Comparison of ENCODE assay signal across 11 cellular contexts in the genomic region with DNA sequence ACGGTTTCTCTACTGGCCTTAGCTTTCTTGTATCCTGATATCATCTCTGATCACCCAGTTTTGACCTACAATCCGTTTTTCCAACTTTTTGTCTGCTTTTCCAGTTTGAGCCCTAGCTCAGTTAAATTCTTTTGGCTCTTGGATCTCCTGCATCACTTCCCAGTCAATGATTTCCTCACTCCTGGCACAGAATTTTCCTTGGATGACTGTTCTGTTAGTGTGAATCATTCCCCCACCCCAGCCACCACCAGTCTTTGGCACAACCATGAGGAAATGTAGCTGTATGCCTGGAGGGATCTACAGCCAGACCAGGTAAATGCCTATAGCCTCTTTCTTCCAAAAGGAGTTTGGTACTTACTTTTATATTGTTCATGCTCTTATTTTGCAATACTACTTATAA.
DNase-seq lines count a peak whose midpoint lies in the region; ATAC-seq, FAIRE-seq and TF ChIP-seq lines count a peak whose summit lies in the region.
"Had no signal": no experiment of that assay in that cellular context is flagged by ENCODE, and none has a peak within 500 bp of the region (broad histone marks: within the 10 kb centered on the region; RNA-seq: fewer than 3 reads in every experiment).

No MANE protein-coding gene starts in this region.

- peak; percentile 87 to 95 for ATAC-seq in left cardiac atrium

- intact Hi-C loops in left cardiac atrium (cut with DNase I) = no loop called here

- no peak overlapping the region for H3K4me3 Mint-ChIP-seq in astrocyte (ENCODE audit: unreplicated experiment)
- H3K4me3 Mint-ChIP-seq: central memory CD8-positive, alpha-beta T cell had no signal

- H3K36me3 Mint-ChIP-seq in astrocyte (ENCODE audit: low read depth, unreplicated experiment) = no peaks in the 10 kb centered on the region

- H3K27ac Mint-ChIP-seq in astrocyte (ENCODE audit: unreplicated experiment) = no peak overlapping the region

- FAIRE-seq in astrocyte (lab: Jason Lieb, UNC) = peak; percentile 70

- no peak overlapping the region for H2AFZ ChIP-seq in astrocyte (ENCODE audit: low read depth, low read length)

- H3K4me1 ChIP-seq in astrocyte (ENCODE audit: insufficient read depth, low read length) (no peaks in the 10 kb centered on the region), skeletal muscle tissue (ENCODE audit: control insufficient read depth in 3 of 3, insufficient read depth in 3 of 3, low read length in 3 of 3) (no peaks in the 10 kb centered on the region), BE2C (no peaks in the 10 kb centered on the region)

- DNase-seq in GOT3 (lab: John Stamatoyannopoulos, UW) (peak; percentile 2), astrocyte (ENCODE audit: low read depth) (peak; percentile 96), left cardiac atrium (peak; percentile 31), BE2C (no peak), Ammon's horn (ENCODE audit: low spot score) (no peak), GDM1 (lab: John Stamatoyannopoulos, UW) (no peak)
- DNase-seq in activated CD8-positive, alpha-beta memory T cell treated with anti-CD3 and anti-CD28 coated beads, Interleukin-2, amount 50 U/mL, for 4 hours = no peak
- DNase-seq: DMS79, NCI-H2107 had no signal

- H3K27me3 ChIP-seq in astrocyte (ENCODE audit: insufficient read depth, low read length) (no peaks in the 10 kb centered on the region), skeletal muscle tissue (ENCODE audit: control insufficient read depth in 3 of 3, insufficient read depth in 3 of 3, low read length in 3 of 3) (no peaks in the 10 kb centered on the region), BE2C (no peaks in the 10 kb centered on the region)

- H3K9me3 Mint-ChIP-seq in astrocyte (ENCODE audit: unreplicated experiment) = no peaks in the 10 kb centered on the region
- H3K9me3 Mint-ChIP-seq: central memory CD8-positive, alpha-beta T cell had no signal

- no peaks in the 10 kb centered on the region for H3K4me1 Mint-ChIP-seq in astrocyte (ENCODE audit: low read depth, unreplicated experiment)
- H3K4me1 Mint-ChIP-seq: central memory CD8-positive, alpha-beta T cell had no signal

- H3K79me2 ChIP-seq in astrocyte (ENCODE audit: insufficient read depth, low read length) = no peaks in the 10 kb centered on the region

- no peak overlapping the region for H3K27ac ChIP-seq in astrocyte (ENCODE audit: low read depth, low read length)
- H3K27ac ChIP-seq in skeletal muscle tissue (ENCODE audit: low read depth, low read length) = peak overlapping the region; percentile 34

- H4K20me1 ChIP-seq in astrocyte (ENCODE audit: insufficient read depth, low read length) = no peaks in the 10 kb centered on the region

- H3K4me2 ChIP-seq in astrocyte (ENCODE audit: low read length) = no peak overlapping the region

- H3K36me3 ChIP-seq in astrocyte (ENCODE audit: insufficient read depth, low read length) (no peaks in the 10 kb centered on the region), skeletal muscle tissue (ENCODE audit: control insufficient read depth in 3 of 3, insufficient read depth in 3 of 3, low read length in 3 of 3) (no peaks in the 10 kb centered on the region), BE2C (no peaks in the 10 kb centered on the region)

- no peaks in the 10 kb centered on the region for H3K9me3 ChIP-seq in astrocyte (ENCODE audit: insufficient read depth, low read depth, low read length)
- H3K9me3 ChIP-seq in skeletal muscle tissue (ENCODE audit: control insufficient read depth in 3 of 3, low read length in 3 of 3) = no peaks in the 10 kb centered on the region
- no peaks in the 10 kb centered on the region for H3K9me3 ChIP-seq in BE2C

- TF ChIP-seq CTCF in astrocyte (IDR thresholded peaks at IDR 0.05; ENCODE audit: insufficient read depth, low read depth, low read length) (no peak), BE2C (IDR thresholded peaks at IDR 0.05; ENCODE audit: low read depth, low read length) (no peak)

- H3K4me3 ChIP-seq in astrocyte (ENCODE audit: insufficient read depth, low read depth, low read length) (no peak overlapping the region), skeletal muscle tissue (ENCODE audit: low read length in 3 of 3) (no peak overlapping the region), BE2C (ENCODE audit: low read depth, low read length) (no peak overlapping the region)

- no peaks in the 10 kb centered on the region for H3K27me3 Mint-ChIP-seq in astrocyte (ENCODE audit: low read depth, unreplicated experiment)
- H3K27me3 Mint-ChIP-seq: central memory CD8-positive, alpha-beta T cell had no signal

- H3K9ac ChIP-seq in astrocyte (ENCODE audit: low read length) (no peak overlapping the region), skeletal muscle tissue (ENCODE audit: low read depth in 1 of 3, low read length in 3 of 3) (no peak overlapping the region)

Comparison
In these comparisons a context has a peak if more than half of its experiments do, and no peak if none do; other contexts are left out.
1. DNase-seq: peak in GOT3 (single experiment), astrocyte (single experiment) and left cardiac atrium (single experiment); none in activated CD8-positive, alpha-beta memory T cell treated with anti-CD3 and anti-CD28 coated beads, Interleukin-2, amount 50 U/mL, for 4 hours (single experiment), BE2C (single experiment), Ammon's horn (single experiment) and GDM1 (single experiment).